ENCODE assay signal across 8 cellular contexts in the genomic region with DNA sequence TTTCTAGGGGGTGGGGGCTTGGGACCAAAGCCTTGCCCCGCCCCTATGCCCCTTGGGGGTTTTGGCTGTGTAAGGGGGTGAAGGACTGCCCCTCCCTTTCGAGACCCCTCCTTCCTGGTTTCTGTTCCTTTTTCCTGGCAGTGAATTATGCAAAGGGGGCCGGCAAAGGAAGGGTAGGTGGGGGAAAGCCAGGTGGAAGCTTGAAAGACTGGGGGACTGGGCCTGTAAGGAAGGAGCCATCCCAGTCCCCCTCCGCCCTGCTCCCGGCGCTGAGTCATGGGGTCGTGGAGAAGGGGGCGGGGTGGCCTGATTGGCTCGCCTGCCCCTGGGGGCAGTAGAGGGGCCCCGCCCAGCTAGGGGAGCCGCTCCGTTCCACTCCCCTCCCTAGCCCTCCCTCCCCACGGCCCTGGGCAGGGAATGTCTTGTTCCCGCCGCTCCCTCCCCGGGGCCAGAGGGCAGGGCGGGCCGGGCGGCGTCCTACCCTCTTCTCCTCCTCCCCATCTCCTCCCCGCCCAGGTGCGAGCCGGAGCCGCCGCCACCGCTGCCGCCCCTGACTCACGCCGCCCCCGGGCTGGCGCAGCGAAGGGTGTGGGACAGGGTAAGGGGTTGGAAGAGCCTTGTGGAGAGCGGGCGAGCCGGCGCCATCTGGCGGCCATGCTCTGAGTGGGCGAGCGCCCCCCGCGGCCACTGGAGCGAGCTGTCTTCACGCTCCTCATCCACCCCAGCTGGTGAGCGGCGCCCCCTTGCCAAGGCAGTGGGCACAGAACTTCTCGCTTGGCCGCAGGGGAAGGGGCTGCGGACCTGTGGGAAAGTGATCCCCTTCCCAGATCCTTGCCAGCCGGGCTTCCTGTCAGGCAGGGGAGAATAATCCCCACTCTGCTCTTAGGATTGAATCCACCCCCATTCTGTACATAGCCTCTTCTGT. TPM values are rescaled to one million over a fixed set of nuclear protein-coding genes. Genes with fewer than 3 reads are reported as not detected.
DNase-seq lines count a peak whose midpoint lies in the region; ATAC-seq and TF ChIP-seq lines count a peak whose summit lies in the region.

No MANE protein-coding gene starts in this region.

- H3K27me3 ChIP-seq in AG04450 (ENCODE audit: control insufficient read depth, insufficient read depth, low read length) (no peaks in the 10 kb centered on the region), duodenal mucosa (ENCODE audit: control insufficient read depth in 1 of 2, insufficient read depth in 2 of 2, low read length in 2 of 2) (no peaks in the 10 kb centered on the region), lung (ENCODE audit: control insufficient read depth, insufficient read depth) (no peaks in the 10 kb centered on the region)

- peak overlapping the region; percentile 26 for H3K27ac Mint-ChIP-seq in activated CD4-positive, alpha-beta memory T cell treated with anti-CD3 and anti-CD28 coated beads, Interleukin-2, amount 10 ng/mL, durations not matched to agents 7 days and 5 days

- H3K27ac ChIP-seq in AG04450 (ENCODE audit: low read depth, low read length): peak overlapping the region; percentile 61
- H3K27ac ChIP-seq in duodenal mucosa (ENCODE audit: low read depth, low read length): peak overlapping the region; percentile 82
- H3K27ac ChIP-seq in lung (ENCODE audit: low read depth in 1 of 2, low read length in 1 of 2): peak overlapping the region; percentile 74 to 79

- CTCF ChIA-PET in AG04450 (lab: Charles Lee): interaction anchor here (0.5 to 3.6 kb wide), 37 partner anchors 9 to 537 kb away, joined by 3 to 38 read pairs (median 4); a partner anchor contains a TSS
- CTCF ChIA-PET in activated CD4-positive, alpha-beta memory T cell treated with anti-CD3 and anti-CD28 coated beads, Interleukin-2, amount 10 ng/mL, durations not matched to agents 7 days and 5 days (lab: Charles Lee): interaction anchor here (0.5 to 8.1 kb wide), 25 partner anchors 11 to 457 kb away, joined by 3 to 139 read pairs (median 6); a partner anchor contains a TSS

- H3K4me1 ChIP-seq in duodenal mucosa (ENCODE audit: control insufficient read depth in 1 of 2, insufficient read depth in 2 of 2, low read length in 2 of 2) (peaks cover 54 to 61% of the 10 kb centered on the region in 2 donors), lung (ENCODE audit: control insufficient read depth in 2 of 2, insufficient read depth in 2 of 2, low read length in 2 of 2) (peaks cover 0 to 9% of the 10 kb centered on the region in 2 donors)

- TF ChIP-seq CTCF in AG04450 (IDR thresholded peaks at IDR 0.05; ENCODE audit: low read depth, low read length): peak; percentile 96
- TF ChIP-seq CTCF in lung (IDR thresholded peaks at IDR 0.05; ENCODE audit: control extremely low read depth, extremely low read depth): peak; percentile 100

- peaks cover 39 to 41% of the 10 kb centered on the region in 2 donors for H3K36me3 ChIP-seq in duodenal mucosa (ENCODE audit: control insufficient read depth in 1 of 2, insufficient read depth in 2 of 2, low read length in 2 of 2)
- H3K36me3 ChIP-seq in lung (ENCODE audit: control insufficient read depth in 2 of 2, insufficient read depth in 2 of 2, low read length in 2 of 2): peaks cover 0 to 30% of the 10 kb centered on the region in 2 donors

- peak; percentile 59 for DNase-seq in AG04450 (ENCODE audit: low read depth, low spot score)
- DNase-seq in NCI-H748 (lab: John Stamatoyannopoulos, UW; ENCODE audit: unreplicated experiment): peak; percentile 92
- peak; percentile 87 for DNase-seq in activated CD4-positive, alpha-beta memory T cell treated with anti-CD3 and anti-CD28 coated beads, Interleukin-2, amount 10 ng/mL, durations not matched to agents 7 days and 5 days
- peak; percentile 92 for DNase-seq in lung (ENCODE audit: low spot score)
- peak; percentile 80 to 92 (median 89) for DNase-seq in stimulated activated CD4-positive, alpha-beta T cell treated with anti-CD3 and anti-CD28 coated beads, TNF-alpha, amount 100 ng/mL, for 1 hour (ENCODE audit: low read depth in 3 of 3, low spot score in 1 of 3)

- peaks cover 56% of the 10 kb centered on the region for H3K36me3 Mint-ChIP-seq in activated CD4-positive, alpha-beta memory T cell treated with anti-CD3 and anti-CD28 coated beads, Interleukin-2, amount 10 ng/mL, durations not matched to agents 7 days and 5 days (ENCODE audit: low read depth)

- H3K4me1 Mint-ChIP-seq in activated CD4-positive, alpha-beta memory T cell treated with anti-CD3 and anti-CD28 coated beads, Interleukin-2, amount 10 ng/mL, durations not matched to agents 7 days and 5 days: peaks cover 63% of the 10 kb centered on the region

- POLR2A ChIA-PET in AG04450 (lab: Yijun Ruan, JAX): interaction anchor here (0.6 to 1.5 kb wide), 6 partner anchors 10 to 459 kb away, joined by 3 to 10 read pairs (median 4); a partner anchor contains a TSS
- POLR2A ChIA-PET in activated CD4-positive, alpha-beta memory T cell treated with anti-CD3 and anti-CD28 coated beads, Interleukin-2, amount 10 ng/mL, durations not matched to agents 7 days and 5 days (lab: Charles Lee): interaction anchor here (0.6 to 14.7 kb wide), 13 partner anchors 10 to 80 kb away, joined by 3 to 203 read pairs (median 6); a partner anchor contains a TSS

- peak overlapping the region; percentile 7 for H3K4me3 Mint-ChIP-seq in activated CD4-positive, alpha-beta memory T cell treated with anti-CD3 and anti-CD28 coated beads, Interleukin-2, amount 10 ng/mL, durations not matched to agents 7 days and 5 days

- peak overlapping the region; percentile 69 to 79 for H3K9ac ChIP-seq in duodenal mucosa (ENCODE audit: low read depth in 1 of 2, low read length in 2 of 2)

- no peaks in the 10 kb centered on the region for H3K9me3 Mint-ChIP-seq in activated CD4-positive, alpha-beta memory T cell treated with anti-CD3 and anti-CD28 coated beads, Interleukin-2, amount 10 ng/mL, durations not matched to agents 7 days and 5 days

- no peaks in the 10 kb centered on the region for H3K27me3 Mint-ChIP-seq in activated CD4-positive, alpha-beta memory T cell treated with anti-CD3 and anti-CD28 coated beads, Interleukin-2, amount 10 ng/mL, durations not matched to agents 7 days and 5 days

- peak overlapping the region; percentile 45 for H3K4me3 ChIP-seq in AG04450 (ENCODE audit: low read depth, low read length)
- peak overlapping the region; percentile 58 to 60 for H3K4me3 ChIP-seq in duodenal mucosa (ENCODE audit: low read depth in 1 of 2, low read length in 2 of 2)
- H3K4me3 ChIP-seq in lung: no peak overlapping the region

- ATAC-seq in GM18907 (IDR thresholded peaks at IDR 0.05; ENCODE audit: unreplicated experiment) (peak; percentile 56), HG03342 (IDR thresholded peaks at IDR 0.05; ENCODE audit: unreplicated experiment) (peak; percentile 64), lung (ENCODE audit: insufficient read depth, low FRiP score) (peak; percentile 91)

- no peaks in the 10 kb centered on the region for H3K9me3 ChIP-seq in AG04450 (ENCODE audit: control insufficient read depth, insufficient read depth, low read length)
- H3K9me3 ChIP-seq in duodenal mucosa (ENCODE audit: control insufficient read depth in 1 of 2, low read length in 2 of 2): no peaks in the 10 kb centered on the region
- H3K9me3 ChIP-seq in lung (ENCODE audit: control insufficient read depth in 2 of 2, insufficient read depth in 1 of 2, low read length in 1 of 2): no peaks in the 10 kb centered on the region

- 3 to 5% methylated on average over 43 to 48 of the region's 49 CpGs for WGBS in lung, 2 donors

RNA-seq across cellular contexts. Expression of a gene that starts 14.7 kb away (rescaled TPM):
- polyA plus RNA-seq in AG04450 (2011; rRNA removed) (8.7 and 12.7 TPM in 2 replicates), lung (10 to 100 TPM; 52.6 to 57.8 TPM)
- 9.7 and 10.5 TPM in 2 replicates for polyA minus RNA-seq in AG04450 (2011; rRNA and poly(A)+ RNA removed)
- 100 to 1,000 TPM; 151 to 152 TPM for total RNA-seq in activated CD4-positive, alpha-beta memory T cell treated with anti-CD3 and anti-CD28 coated beads, Interleukin-2, amount 10 ng/mL, durations not matched to agents 7 days and 5 days
- total RNA-seq in lung: 10 to 100 TPM; 41.9 to 83.3 TPM

RNA-seq across cellular contexts. Expression of a gene that starts 16.3 kb away (rescaled TPM):
- polyA plus RNA-seq in AG04450 (2011; rRNA removed) (0.07 and 0.19 TPM in 2 replicates), lung (1 to 10 TPM in 1 of 2 donors, under 1 TPM in 1; 0.77 to 1.7 TPM)
- polyA minus RNA-seq in AG04450 (2011; rRNA and poly(A)+ RNA removed): 0.09 and 0.39 TPM in 2 replicates
- total RNA-seq in activated CD4-positive, alpha-beta memory T cell treated with anti-CD3 and anti-CD28 coated beads, Interleukin-2, amount 10 ng/mL, durations not matched to agents 7 days and 5 days: under 1 TPM; 0.18 to 0.40 TPM
- total RNA-seq in lung: 1 to 10 TPM in 1 of 2 donors, under 1 TPM in 1; 0.31 to 1.7 TPM

RNA-seq across cellular contexts. Expression of a gene that starts 16.3 kb away (rescaled TPM):
- polyA plus RNA-seq in AG04450 (2011; rRNA removed): not detected in 2 replicates
- polyA minus RNA-seq in AG04450 (2011; rRNA and poly(A)+ RNA removed): not detected in 2 replicates
- total RNA-seq in activated CD4-positive, alpha-beta memory T cell treated with anti-CD3 and anti-CD28 coated beads, Interleukin-2, amount 10 ng/mL, durations not matched to agents 7 days and 5 days: not detected
- total RNA-seq in lung: under 1 TPM in 1 of 2 donors, not detected in 1; 0.20 TPM
- under 1 TPM in 1 of 2 donors, not detected in 1; 0.08 TPM for polyA plus RNA-seq in lung

RNA-seq across cellular contexts. Expression of a gene that starts 23.9 kb away (rescaled TPM):
- polyA plus RNA-seq in AG04450 (2011; rRNA removed): 0.21 TPM in 1 of 2 replicates, not detected in the other
- 0.91 and 1.4 TPM in 2 replicates for polyA minus RNA-seq in AG04450 (2011; rRNA and poly(A)+ RNA removed)
- 1 to 10 TPM in 1 of 2 experiments, under 1 TPM in 1; 0.35 to 1.2 TPM for total RNA-seq in activated CD4-positive, alpha-beta memory T cell treated with anti-CD3 and anti-CD28 coated beads, Interleukin-2, amount 10 ng/mL, durations not matched to agents 7 days and 5 days
- total RNA-seq in lung: under 1 TPM in 1 of 2 donors, not detected in 1; 0.89 TPM
- under 1 TPM in 1 of 2 donors, not detected in 1; 0.31 TPM for polyA plus RNA-seq in lung

RNA-seq across cellular contexts. Expression of a gene that starts 33.8 kb away (rescaled TPM):
- polyA plus RNA-seq in AG04450 (2011; rRNA removed) (25.9 and 37.5 TPM in 2 replicates), lung (100 to 1,000 TPM; 111 to 233 TPM)
- polyA minus RNA-seq in AG04450 (2011; rRNA and poly(A)+ RNA removed): 60.1 and 73.7 TPM in 2 replicates
- 10 to 100 TPM; 73.9 to 76.4 TPM for total RNA-seq in activated CD4-positive, alpha-beta memory T cell treated with anti-CD3 and anti-CD28 coated beads, Interleukin-2, amount 10 ng/mL, durations not matched to agents 7 days and 5 days
- total RNA-seq in lung: 100 to 1,000 TPM in 1 of 2 donors, 10 to 100 TPM in 1; 49.5 to 209 TPM
